In genomic region chr1:60949826-60950197, GRCh38 we compare ENCODE assay signal across 25 cellular contexts.
"Had no signal": no experiment of that assay in that cellular context is flagged by ENCODE, and none has a peak within 500 bp of the region (broad histone marks: within the 10 kb centered on the region; RNA-seq: fewer than 3 reads in every experiment).

No MANE protein-coding gene starts in this region.

- H3K4me1 Mint-ChIP-seq: T-helper 17 cell had no signal

- H3K4me3 Mint-ChIP-seq: activated CD8-positive, alpha-beta T cell treated with anti-CD3 and anti-CD28 coated beads, Interleukin-2, amount 10 ng/mL, durations not matched to agents 7 days and 5 days; activated naive CD8-positive, alpha-beta T cell treated with anti-CD3 and anti-CD28 coated beads, Interleukin-2, amount 10 ng/mL, durations not matched to agents 7 days and 5 days; T-helper 17 cell had no signal

- ATAC-seq: activated CD4-positive, CD25-positive, alpha-beta regulatory T cell treated with anti-CD3 and anti-CD28 coated beads, Interleukin-2, amount 50 U/mL, for 24 hours; activated CD8-positive, alpha-beta T cell treated with anti-CD3 and anti-CD28 coated beads, Interleukin-2, amount 10 ng/mL, durations not matched to agents 7 days and 5 days; PC-3; SK-N-SH treated with all-trans-retinoic acid at 6 μM for 48 hours; T-helper 17 cell had no signal

- H3K36me3 ChIP-seq: adrenal gland, SJSA1 had no signal

- H3K4me1 ChIP-seq: adrenal gland, SJSA1 had no signal

- H3K36me3 Mint-ChIP-seq: activated naive CD8-positive, alpha-beta T cell treated with anti-CD3 and anti-CD28 coated beads, Interleukin-2, amount 10 ng/mL, durations not matched to agents 7 days and 5 days had no signal

- H3K9me3 Mint-ChIP-seq: activated naive CD8-positive, alpha-beta T cell treated with anti-CD3 and anti-CD28 coated beads, Interleukin-2, amount 10 ng/mL, durations not matched to agents 7 days and 5 days had no signal

- DNase-seq: activated CD4-positive, alpha-beta T cell treated with anti-CD3 and anti-CD28 coated beads for 4 hours; activated CD8-positive, alpha-beta memory T cell treated with anti-CD3 and anti-CD28 coated beads, Interleukin-2, amount 50 U/mL, for 48 hours; activated CD8-positive, alpha-beta T cell treated with anti-CD3 and anti-CD28 coated beads, Interleukin-2, amount 10 ng/mL, durations not matched to agents 7 days and 5 days; activated naive CD4-positive, alpha-beta T cell treated with anti-CD3 and anti-CD28 coated beads, Interleukin-2, amount 50 U/mL, for 16 hours; activated naive CD8-positive, alpha-beta T cell treated with anti-CD3 and anti-CD28 coated beads, Interleukin-2, amount 10 ng/mL, durations not matched to agents 7 days and 5 days; activated T-cell treated with anti-CD3 and anti-CD28 coated beads, Interleukin-2, amount 50 U/mL, for 1 hour; adrenal gland; aorta; central memory CD4-positive, alpha-beta T cell; NCI-H1048; NCI-H1417; NCI-H1930; NCI-H2107; NCI-H2171 treated with DMSO at 0.1 percent for 48 hours; NCI-H226; NCI-H526 treated with DMSO at 0.1 percent for 48 hours; NK-92 treated with Interleukin-12 subunit alpha and Interleukin-12 subunit beta, amount 100 ng/mL, for 24 hours; PC-3; SHP77; T-helper 17 cell; T1000 had no signal

- FAIRE-seq: RCC 7860 had no signal

- H3K9me3 ChIP-seq: adrenal gland, SJSA1 had no signal

- H3K27ac ChIP-seq: adrenal gland, SJSA1 had no signal

- H3K4me3 ChIP-seq: adrenal gland, SJSA1 had no signal

- H3K27me3 ChIP-seq: adrenal gland, SJSA1 had no signal

- H3K27ac Mint-ChIP-seq: activated CD8-positive, alpha-beta T cell treated with anti-CD3 and anti-CD28 coated beads, Interleukin-2, amount 10 ng/mL, durations not matched to agents 7 days and 5 days; activated naive CD8-positive, alpha-beta T cell treated with anti-CD3 and anti-CD28 coated beads, Interleukin-2, amount 10 ng/mL, durations not matched to agents 7 days and 5 days; T-helper 17 cell had no signal
